ENCODE assay signal across 1 cellular context in genomic region chr5:81852277-81853004, GRCh38.
TF ChIP-seq lines count a peak whose summit lies in the region.

No MANE protein-coding gene starts in this region.

TF ChIP-seq in K562, 482 proteins besides CTCF, POLR2A, EP300 and RAD21 (continued from another document and continues in another):
- TF ChIP-seq ZNF512 (tag; IDR thresholded peaks at IDR 0.05) (no peak), ZNF282 (CRISPR knock-in tag; IDR thresholded peaks at IDR 0.05) (no peak), ZNF232 (CRISPR knock-in tag; IDR thresholded peaks at IDR 0.05) (no peak), ZNF778 (CRISPR knock-in tag; IDR thresholded peaks at IDR 0.05) (no peak), MNT (conservative IDR thresholded peaks at IDR 0.05) (no peak), ILF3 (IDR thresholded peaks at IDR 0.05; ENCODE audit: borderline replicate concordance) (no peak), PHTF2 (CRISPR knock-in tag; IDR thresholded peaks at IDR 0.05) (no peak), HMG20A (CRISPR knock-in tag; conservative IDR thresholded peaks at IDR 0.05) (no peak), ZNF696 (CRISPR knock-in tag; conservative IDR thresholded peaks at IDR 0.05) (no peak), ZNF76 (CRISPR knock-in tag; IDR thresholded peaks at IDR 0.05; ENCODE audit: borderline replicate concordance) (no peak), CGGBP1 (CRISPR knock-in tag; IDR thresholded peaks at IDR 0.05) (no peak), PTBP1 (IDR thresholded peaks at IDR 0.05; ENCODE audit: low read depth, low read length) (no peak), KAT7 (CRISPR knock-in tag; IDR thresholded peaks at IDR 0.05; ENCODE audit: borderline replicate concordance) (no peak), ZNF354B (CRISPR knock-in tag; IDR thresholded peaks at IDR 0.05) (no peak), DDX20 (tag; IDR thresholded peaks at IDR 0.05; ENCODE audit: low read depth) (no peak), JUN (IDR thresholded peaks at IDR 0.05; ENCODE audit: borderline replicate concordance, low read depth, low read length) (no peak), JUN (CRISPR knock-in tag; IDR thresholded peaks at IDR 0.05; ENCODE audit: borderline replicate concordance) (no peak), ETV5 (CRISPR knock-in tag; IDR thresholded peaks at IDR 0.05; ENCODE audit: low read depth) (no peak), ZNF324 (CRISPR knock-in tag; IDR thresholded peaks at IDR 0.05) (no peak), ZNF212 (CRISPR knock-in tag; IDR thresholded peaks at IDR 0.05) (no peak), MYNN (IDR thresholded peaks at IDR 0.05) (no peak), MYNN (CRISPR knock-in tag; IDR thresholded peaks at IDR 0.05) (no peak), SNAPC5 (CRISPR knock-in tag; IDR thresholded peaks at IDR 0.05) (no peak), ZNF197 (CRISPR knock-in tag; IDR thresholded peaks at IDR 0.05; ENCODE audit: low read depth) (no peak), SMAD4 (CRISPR knock-in tag; conservative IDR thresholded peaks at IDR 0.05) (peak; percentile 65; the same call in 1 of the 2 replicates), HDAC6 (IDR thresholded peaks at IDR 0.05; ENCODE audit: low read depth, low read length) (no peak), LCOR (CRISPR knock-in tag; IDR thresholded peaks at IDR 0.05) (peak; percentile 27; the same call in 1 of the 2 replicates), L3MBTL2 (IDR thresholded peaks at IDR 0.05) (no peak), ZNF274 (IDR thresholded peaks at IDR 0.05; ENCODE audit: borderline replicate concordance, low read depth, low read length) (no peak), PTRF (tag; IDR thresholded peaks at IDR 0.05) (no peak), POLR2B (IDR thresholded peaks at IDR 0.05; ENCODE audit: low read depth, partially characterized antibody) (no peak), CBX1 (IDR thresholded peaks at IDR 0.05; ENCODE audit: low read depth) (no peak), ESRRA (IDR thresholded peaks at IDR 0.05; ENCODE audit: borderline replicate concordance, low read depth) (peak; percentile 65; the same call in 1 of the 2 replicates), SMAD2 (IDR thresholded peaks at IDR 0.05; ENCODE audit: low read depth, low read length) (no peak), ZNF316 (IDR thresholded peaks at IDR 0.05) (no peak), ZNF507 (tag; conservative IDR thresholded peaks at IDR 0.05) (no peak), NR1H2 (CRISPR knock-in tag; IDR thresholded peaks at IDR 0.05) (no peak), THRB (CRISPR knock-in tag; conservative IDR thresholded peaks at IDR 0.05) (no peak), IRF2 (CRISPR knock-in tag; IDR thresholded peaks at IDR 0.05) (no peak), GMEB1 (CRISPR knock-in tag; IDR thresholded peaks at IDR 0.05) (no peak), BDP1 (IDR thresholded peaks at IDR 0.05; ENCODE audit: insufficient read depth, insufficient read length) (no peak), NR2F6 (CRISPR knock-in tag; IDR thresholded peaks at IDR 0.05) (no peak), SIN3B (IDR thresholded peaks at IDR 0.05; ENCODE audit: low read depth) (no peak), SREBF2 (CRISPR knock-in tag; IDR thresholded peaks at IDR 0.05) (no peak), JUND (IDR thresholded peaks at IDR 0.05; ENCODE audit: borderline replicate concordance, low read depth, low read length) (no peak), JUND (tag; IDR thresholded peaks at IDR 0.05; ENCODE audit: borderline replicate concordance, low read depth, low read length) (no peak; the same call in 2 of the 3 replicates), DACH1 (IDR thresholded peaks at IDR 0.05; ENCODE audit: partially characterized antibody) (no peak), ZEB2 (IDR thresholded peaks at IDR 0.05) (peak; percentile 65), ZBTB2 (IDR thresholded peaks at IDR 0.05) (no peak), ZNF3 (CRISPR knock-in tag; IDR thresholded peaks at IDR 0.05) (no peak), U2AF2 (optimal IDR thresholded peaks at IDR 0.05; ENCODE audit: low read depth, low read length) (no peak), ZNF707 (CRISPR knock-in tag; conservative IDR thresholded peaks at IDR 0.05) (no peak), RBM14 (IDR thresholded peaks at IDR 0.05; ENCODE audit: borderline replicate concordance, insufficient read depth, low read depth, low read length) (no peak), RAD51 (IDR thresholded peaks at IDR 0.05; ENCODE audit: borderline replicate concordance, low read depth) (no peak), NR2C1 (IDR thresholded peaks at IDR 0.05) (no peak), NR2C1 (tag; IDR thresholded peaks at IDR 0.05) (no peak), MEF2A (IDR thresholded peaks at IDR 0.05; ENCODE audit: control insufficient read depth, low read depth, low read length) (no peak), ZNF431 (CRISPR knock-in tag; IDR thresholded peaks at IDR 0.05) (no peak), RBM25 (IDR thresholded peaks at IDR 0.05; ENCODE audit: low read depth, low read length, severe bottlenecking) (no peak), ZBED1 (IDR thresholded peaks at IDR 0.05) (no peak)
- TF ChIP-seq, protein P1, sequence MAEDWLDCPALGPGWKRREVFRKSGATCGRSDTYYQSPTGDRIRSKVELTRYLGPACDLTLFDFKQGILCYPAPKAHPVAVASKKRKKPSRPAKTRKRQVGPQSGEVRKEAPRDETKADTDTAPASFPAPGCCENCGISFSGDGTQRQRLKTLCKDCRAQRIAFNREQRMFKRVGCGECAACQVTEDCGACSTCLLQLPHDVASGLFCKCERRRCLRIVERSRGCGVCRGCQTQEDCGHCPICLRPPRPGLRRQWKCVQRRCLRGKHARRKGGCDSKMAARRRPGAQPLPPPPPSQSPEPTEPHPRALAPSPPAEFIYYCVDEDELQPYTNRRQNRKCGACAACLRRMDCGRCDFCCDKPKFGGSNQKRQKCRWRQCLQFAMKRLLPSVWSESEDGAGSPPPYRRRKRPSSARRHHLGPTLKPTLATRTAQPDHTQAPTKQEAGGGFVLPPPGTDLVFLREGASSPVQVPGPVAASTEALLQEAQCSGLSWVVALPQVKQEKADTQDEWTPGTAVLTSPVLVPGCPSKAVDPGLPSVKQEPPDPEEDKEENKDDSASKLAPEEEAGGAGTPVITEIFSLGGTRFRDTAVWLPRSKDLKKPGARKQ (CRISPR knock-in tag; IDR thresholded peaks at IDR 0.05): no peak
- TF ChIP-seq, protein P2, sequence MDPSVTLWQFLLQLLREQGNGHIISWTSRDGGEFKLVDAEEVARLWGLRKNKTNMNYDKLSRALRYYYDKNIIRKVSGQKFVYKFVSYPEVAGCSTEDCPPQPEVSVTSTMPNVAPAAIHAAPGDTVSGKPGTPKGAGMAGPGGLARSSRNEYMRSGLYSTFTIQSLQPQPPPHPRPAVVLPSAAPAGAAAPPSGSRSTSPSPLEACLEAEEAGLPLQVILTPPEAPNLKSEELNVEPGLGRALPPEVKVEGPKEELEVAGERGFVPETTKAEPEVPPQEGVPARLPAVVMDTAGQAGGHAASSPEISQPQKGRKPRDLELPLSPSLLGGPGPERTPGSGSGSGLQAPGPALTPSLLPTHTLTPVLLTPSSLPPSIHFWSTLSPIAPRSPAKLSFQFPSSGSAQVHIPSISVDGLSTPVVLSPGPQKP (CRISPR knock-in tag; IDR thresholded peaks at IDR 0.05): no peak
- TF ChIP-seq, protein P3, sequence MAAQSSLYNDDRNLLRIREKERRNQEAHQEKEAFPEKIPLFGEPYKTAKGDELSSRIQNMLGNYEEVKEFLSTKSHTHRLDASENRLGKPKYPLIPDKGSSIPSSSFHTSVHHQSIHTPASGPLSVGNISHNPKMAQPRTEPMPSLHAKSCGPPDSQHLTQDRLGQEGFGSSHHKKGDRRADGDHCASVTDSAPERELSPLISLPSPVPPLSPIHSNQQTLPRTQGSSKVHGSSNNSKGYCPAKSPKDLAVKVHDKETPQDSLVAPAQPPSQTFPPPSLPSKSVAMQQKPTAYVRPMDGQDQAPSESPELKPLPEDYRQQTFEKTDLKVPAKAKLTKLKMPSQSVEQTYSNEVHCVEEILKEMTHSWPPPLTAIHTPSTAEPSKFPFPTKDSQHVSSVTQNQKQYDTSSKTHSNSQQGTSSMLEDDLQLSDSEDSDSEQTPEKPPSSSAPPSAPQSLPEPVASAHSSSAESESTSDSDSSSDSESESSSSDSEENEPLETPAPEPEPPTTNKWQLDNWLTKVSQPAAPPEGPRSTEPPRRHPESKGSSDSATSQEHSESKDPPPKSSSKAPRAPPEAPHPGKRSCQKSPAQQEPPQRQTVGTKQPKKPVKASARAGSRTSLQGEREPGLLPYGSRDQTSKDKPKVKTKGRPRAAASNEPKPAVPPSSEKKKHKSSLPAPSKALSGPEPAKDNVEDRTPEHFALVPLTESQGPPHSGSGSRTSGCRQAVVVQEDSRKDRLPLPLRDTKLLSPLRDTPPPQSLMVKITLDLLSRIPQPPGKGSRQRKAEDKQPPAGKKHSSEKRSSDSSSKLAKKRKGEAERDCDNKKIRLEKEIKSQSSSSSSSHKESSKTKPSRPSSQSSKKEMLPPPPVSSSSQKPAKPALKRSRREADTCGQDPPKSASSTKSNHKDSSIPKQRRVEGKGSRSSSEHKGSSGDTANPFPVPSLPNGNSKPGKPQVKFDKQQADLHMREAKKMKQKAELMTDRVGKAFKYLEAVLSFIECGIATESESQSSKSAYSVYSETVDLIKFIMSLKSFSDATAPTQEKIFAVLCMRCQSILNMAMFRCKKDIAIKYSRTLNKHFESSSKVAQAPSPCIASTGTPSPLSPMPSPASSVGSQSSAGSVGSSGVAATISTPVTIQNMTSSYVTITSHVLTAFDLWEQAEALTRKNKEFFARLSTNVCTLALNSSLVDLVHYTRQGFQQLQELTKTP (IDR thresholded peaks at IDR 0.05; ENCODE audit: low read depth in 1 of 2, partially characterized antibody in 2 of 2): no peak
- TF ChIP-seq, protein P4, sequence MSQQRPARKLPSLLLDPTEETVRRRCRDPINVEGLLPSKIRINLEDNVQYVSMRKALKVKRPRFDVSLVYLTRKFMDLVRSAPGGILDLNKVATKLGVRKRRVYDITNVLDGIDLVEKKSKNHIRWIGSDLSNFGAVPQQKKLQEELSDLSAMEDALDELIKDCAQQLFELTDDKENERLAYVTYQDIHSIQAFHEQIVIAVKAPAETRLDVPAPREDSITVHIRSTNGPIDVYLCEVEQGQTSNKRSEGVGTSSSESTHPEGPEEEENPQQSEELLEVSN (IDR thresholded peaks at IDR 0.05; ENCODE audit: borderline replicate concordance in 1 of 2, extremely low read depth in 1 of 2, insufficient read depth in 1 of 2, insufficient read length in 1 of 2, low read depth in 1 of 2, low read length in 1 of 2, poor library complexity in 1 of 2, severe bottlenecking in 1 of 2): no peak
